8 cellular contexts compared by ENCODE assay signal in genomic region chr16:73878616-73879015, GRCh38.
DNase-seq lines count a peak whose midpoint lies in the region; ATAC-seq, FAIRE-seq and TF ChIP-seq lines count a peak whose summit lies in the region.

No MANE protein-coding gene starts in this region.

- H3K27ac Mint-ChIP-seq in brain, result peak overlapping the region in 1 of 5 experiments; percentile 76
- no peak overlapping the region for H3K27ac Mint-ChIP-seq in T-helper 17 cell

- H3K9me3 Mint-ChIP-seq in brain, result no peaks in the 10 kb centered on the region

- FAIRE-seq in A204.1 (lab: Jason Lieb, UNC), result peak; percentile 97

- H3K4me1 Mint-ChIP-seq in brain (peaks cover 93% of the 10 kb centered on the region), T-helper 17 cell (no peaks in the 10 kb centered on the region)

- H3K4me3 Mint-ChIP-seq in brain, result no peak overlapping the region
- H3K4me3 Mint-ChIP-seq in T-helper 17 cell, result no peak overlapping the region

- no peaks in the 10 kb centered on the region for H3K36me3 Mint-ChIP-seq in brain
- H3K36me3 Mint-ChIP-seq in T-helper 17 cell (ENCODE audit: low read depth), result no peaks in the 10 kb centered on the region

- peak; percentile 77 to 79 for TF ChIP-seq CTCF in brain (conservative IDR thresholded peaks at IDR 0.05)

- no peaks in the 10 kb centered on the region for H3K9me3 ChIP-seq in T-helper 17 cell (ENCODE audit: control insufficient read depth, low read length, poor library complexity, severe bottlenecking)

- peaks cover 3% of the 10 kb centered on the region for H3K27me3 Mint-ChIP-seq in brain
- H3K27me3 Mint-ChIP-seq in T-helper 17 cell, result peaks cover 24% of the 10 kb centered on the region

- DNase-seq in GM19238 (ENCODE audit: insufficient read length, low spot score), result peak; percentile 3
- peak; percentile 70 for DNase-seq in NCI-H345 (lab: John Stamatoyannopoulos, UW)
- DNase-seq in left lobe of liver (ENCODE audit: low spot score), result no peak
- DNase-seq in cortex of kidney (lab: John Stamatoyannopoulos, UW), result no peak
- DNase-seq in T-helper 17 cell, result no peak
- DNase-seq in mesenteric fat pad (ENCODE audit: low spot score), result no peak

- ATAC-seq in left lobe of liver (peak; percentile 67), T-helper 17 cell (no peak)

Comparison
In these comparisons a context has a peak if more than half of its experiments do, and no peak if none do; other contexts are left out.
1. DNase-seq: peak in GM19238 (single experiment) and NCI-H345 (single experiment); none in left lobe of liver (single experiment), cortex of kidney (single experiment), T-helper 17 cell (0 of 3) and mesenteric fat pad (single experiment).